In the genomic region with DNA sequence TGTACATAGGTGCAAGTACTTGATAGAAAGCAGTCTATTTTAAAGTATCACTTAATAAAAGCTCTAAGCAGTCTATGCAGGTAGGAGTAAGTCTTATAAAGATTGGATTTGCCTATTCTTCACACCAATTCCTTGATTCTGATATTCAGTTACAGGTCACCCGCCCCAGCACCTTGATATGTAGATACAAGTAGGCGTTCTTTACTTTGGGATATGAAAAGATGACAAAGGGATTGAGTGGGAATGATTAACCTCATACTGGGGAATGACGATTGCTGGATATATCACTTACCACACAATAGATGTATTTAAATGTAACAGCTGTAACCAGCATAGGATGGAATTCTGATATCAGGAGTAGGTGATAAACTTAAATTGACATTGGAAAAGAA, we compare ENCODE assay signal across 1 cellular context.
TF ChIP-seq lines count a peak whose summit lies in the region.

No MANE protein-coding gene starts in this region.

TF ChIP-seq in endothelial cell of umbilical vein, 7 proteins besides CTCF, POLR2A, EP300 and RAD21:
- no peak for TF ChIP-seq EZH2 (IDR thresholded peaks at IDR 0.05; ENCODE audit: borderline replicate concordance, low read depth, low read length, severe bottlenecking)
- TF ChIP-seq FOS (IDR thresholded peaks at IDR 0.05; ENCODE audit: borderline replicate concordance, insufficient read depth, low read length): no peak
- TF ChIP-seq MAX (IDR thresholded peaks at IDR 0.05; ENCODE audit: insufficient read depth, insufficient read length): no peak
- no peak for TF ChIP-seq GATA2 (IDR thresholded peaks at IDR 0.05; ENCODE audit: insufficient read depth, insufficient read length, low read depth, low read length)
- no peak for TF ChIP-seq JUN (IDR thresholded peaks at IDR 0.05; ENCODE audit: borderline replicate concordance, insufficient read depth, insufficient read length, low read depth)
- no peak for TF ChIP-seq POLR2AphosphoS5 (IDR thresholded peaks at IDR 0.05; ENCODE audit: insufficient read depth, low read depth, low read length)
- TF ChIP-seq MYC (IDR thresholded peaks at IDR 0.05; ENCODE audit: low read depth, low read length): no peak
